ENCODE assay signal across 7 cellular contexts in genomic region chr7:30285067-30285530, GRCh38. TPM values are rescaled to one million over a fixed set of nuclear protein-coding genes. Genes with fewer than 3 reads are reported as not detected.
DNase-seq lines count a peak whose midpoint lies in the region; ATAC-seq and TF ChIP-seq lines count a peak whose summit lies in the region.

No MANE protein-coding gene starts in this region.

- peaks cover 43% of the 10 kb centered on the region for H3K4me1 Mint-ChIP-seq in activated naive CD8-positive, alpha-beta T cell treated with anti-CD3 and anti-CD28 coated beads for 36 hours

- H4K20me1 ChIP-seq in PC-3 (ENCODE audit: low read length) = no peaks in the 10 kb centered on the region; the same call in 1 of the 2 replicates

- H3K9ac ChIP-seq in PC-3 (ENCODE audit: low read length) = peak overlapping the region; percentile 84

- peak overlapping the region; percentile 77 for H3K4me3 Mint-ChIP-seq in activated naive CD8-positive, alpha-beta T cell treated with anti-CD3 and anti-CD28 coated beads for 36 hours

- H2AFZ ChIP-seq in PC-3 (ENCODE audit: low read length) = 0 out of 2 replicates have a peak overlapping the region, but pooled peaks have one; percentile 45

- POLR2A ChIA-PET in PC-3 (lab: Charles Lee; ENCODE audit: unreplicated experiment) = interaction anchor here (0.7 to 1.1 kb wide), 2 partner anchors 31 to 38 kb away, joined by 3 to 4 read pairs; no protein-coding TSS in a partner anchor

- BruUV-seq in PC-3 (replicated peaks; lab: Mats Ljungman, UMichigan) = no TSS peak

- DNase-seq in PC-3 (peak; percentile 29), heart right ventricle (no peak), gastrocnemius medialis (peak in 1 of 2 donors; percentile 33), retina (no peak)
- peak; percentile 53 for DNase-seq in activated naive CD8-positive, alpha-beta T cell treated with anti-CD3 and anti-CD28 coated beads for 36 hours

- peaks cover 10% of the 10 kb centered on the region for H3K36me3 Mint-ChIP-seq in activated naive CD8-positive, alpha-beta T cell treated with anti-CD3 and anti-CD28 coated beads for 36 hours

- H3K4me3 ChIP-seq in PC-3 (ENCODE audit: low read length) = peak overlapping the region; percentile 83
- peak overlapping the region; percentile 45 to 95 (median 81) for H3K4me3 ChIP-seq in heart right ventricle
- H3K4me3 ChIP-seq in gastrocnemius medialis = peak overlapping the region; percentile 77 to 95 (median 81)

- in situ Hi-C loops in gastrocnemius medialis (cut with MboI; ENCODE audit: low sequenced_read_pairs in 4 of 4) = loop anchor here in 2 of 4 donors (10.0 kb wide), 1 partner anchor 120 kb away; no protein-coding TSS in a partner anchor

- H3K27me3 ChIP-seq in PC-3 (ENCODE audit: low read length) (no peaks in the 10 kb centered on the region), heart right ventricle (no peaks in the 10 kb centered on the region), gastrocnemius medialis (no peaks in the 10 kb centered on the region)

- H3K27ac Mint-ChIP-seq in activated naive CD8-positive, alpha-beta T cell treated with anti-CD3 and anti-CD28 coated beads for 36 hours = peak overlapping the region; percentile 79

- CTCF ChIA-PET in PC-3 (lab: Charles Lee) = interaction anchor here (0.6 kb wide), 1 partner anchor 216 kb away, joined by 4 read pairs; no protein-coding TSS in a partner anchor

- H3K4me1 ChIP-seq in PC-3 (ENCODE audit: insufficient read depth, low read length) = peaks cover 14% of the 10 kb centered on the region
- peaks cover 4 to 46% (median 35%) of the 10 kb centered on the region in 9 donors for H3K4me1 ChIP-seq in heart right ventricle
- peaks cover 36 to 43% of the 10 kb centered on the region in 2 donors for H3K4me1 ChIP-seq in gastrocnemius medialis

- TF ChIP-seq CTCF in PC-3 (conservative IDR thresholded peaks at IDR 0.05; ENCODE audit: low read depth, low read length) (no peak), heart right ventricle (IDR thresholded peaks at IDR 0.05) (no peak), gastrocnemius medialis (IDR thresholded peaks at IDR 0.05 in 4 of 5, conservative IDR thresholded peaks at IDR 0.05 in 1 of 5) (no peak)

- H3K9me2 ChIP-seq in PC-3 (replicated peaks; ENCODE audit: low read length) = no peaks in the 10 kb centered on the region

- H3K36me3 ChIP-seq in PC-3 (ENCODE audit: low read depth, low read length) (no peaks in the 10 kb centered on the region), heart right ventricle (no peaks in the 10 kb centered on the region), gastrocnemius medialis (no peaks in the 10 kb centered on the region)

- intact Hi-C loops in PC-3 (cut with micrococcal nuclease) (loop anchor here (2.0 kb wide), 1 partner anchor 128 kb away; no protein-coding TSS in a partner anchor), heart right ventricle (cut with DNase I) (loop anchor here in 2 of 10 donors (10.0 kb wide), 2 partner anchors 190 to 260 kb away; partner anchors contain the start of genes FKBP14 (in 1 of the 2), NOD1 (in 1 of the 2) and PLEKHA8 (in 1 of the 2)), gastrocnemius medialis (cut with DNase I; ENCODE audit: low total_unique reads) (loop anchor here (2.0 to 10.0 kb wide), 4 partner anchors 112 to 258 kb away; partner anchors contain the start of genes FKBP14 and GGCT)

- peaks cover 46% of the 10 kb centered on the region for H3K79me2 ChIP-seq in PC-3 (ENCODE audit: low read length)

- 0 to 1% methylated on average over 52 to 72 of the region's 72 CpGs for WGBS in heart right ventricle, 2 donors

- no peaks in the 10 kb centered on the region for H3K9me3 ChIP-seq in PC-3 (ENCODE audit: low read length)
- H3K9me3 ChIP-seq in heart right ventricle = peaks cover 0 to 6% (median 0%) of the 10 kb centered on the region in 11 donors
- H3K9me3 ChIP-seq in gastrocnemius medialis = no peaks in the 10 kb centered on the region

- H3F3A ChIP-seq in PC-3 (ENCODE audit: low read length, unreplicated experiment) = no peaks in the 10 kb centered on the region

- ATAC-seq in GM18861 (IDR thresholded peaks at IDR 0.05; ENCODE audit: unreplicated experiment) (peak; percentile 13), HG02763 (IDR thresholded peaks at IDR 0.05; ENCODE audit: unreplicated experiment) (peak; percentile 10), PC-3 (peak; percentile 14), heart right ventricle (peak in 6 of 8 donors; percentile 12 to 40 (median 24)), gastrocnemius medialis (peak; percentile 42 to 51)

- H3K27ac ChIP-seq in PC-3 (ENCODE audit: low read length) (peak overlapping the region; percentile 64), heart right ventricle (peak overlapping the region; percentile 83 to 99 (median 98)), gastrocnemius medialis (peak overlapping the region; percentile 91 to 99 (median 96))

- H3K4me2 ChIP-seq in PC-3 (ENCODE audit: low read length) = peak overlapping the region; percentile 55

- H3K27me3 Mint-ChIP-seq in activated naive CD8-positive, alpha-beta T cell treated with anti-CD3 and anti-CD28 coated beads for 36 hours = no peaks in the 10 kb centered on the region

- H3K9me3 Mint-ChIP-seq in activated naive CD8-positive, alpha-beta T cell treated with anti-CD3 and anti-CD28 coated beads for 36 hours = no peaks in the 10 kb centered on the region

- TF ChIP-seq POLR2A in gastrocnemius medialis (IDR thresholded peaks at IDR 0.05) = no peak

RNA-seq across cellular contexts. Expression of gene ZNRF2, which starts 0.7 kb away (rescaled TPM):
- total RNA-seq in PC-3 (2014; rRNA removed) (13.1 and 15.8 TPM in 2 replicates), heart right ventricle (10 to 100 TPM in 3 of 10 donors, 1 to 10 TPM in 7; 5.3 to 13.8 (median 8.8) TPM), gastrocnemius medialis (10 to 100 TPM in 3 of 4 donors, 1 to 10 TPM in 1; 9.6 to 19.3 (median 17.4) TPM)
- total RNA-seq in activated naive CD8-positive, alpha-beta T cell treated with anti-CD3 and anti-CD28 coated beads for 36 hours = 1 to 10 TPM; 6.9 TPM
- polyA plus RNA-seq in heart right ventricle = 1 to 10 TPM; 2.9 to 3.7 TPM

Comparison
In these comparisons a context has a peak if more than half of its experiments do, and no peak if none do; other contexts are left out.
1. DNase-seq: peak in PC-3 (single experiment) and activated naive CD8-positive, alpha-beta T cell treated with anti-CD3 and anti-CD28 coated beads for 36 hours (single experiment); none in heart right ventricle (0 of 2) and retina (single experiment).
2. Peak in every context shown above with its lines, with median percentiles within 50 percentile points of each other: ATAC-seq, H3K27ac ChIP-seq and H3K4me3 ChIP-seq.